In genomic region chr20:57480444-57481152, GRCh38 we compare ENCODE assay signal across 1 cellular context.
A peak's percentile ranks its signal among the peaks of the same experiment; 100 is the strongest.
TF ChIP-seq lines count a peak whose summit lies in the region.

No MANE protein-coding gene starts in this region.

TF ChIP-seq in K562, 482 proteins besides CTCF, POLR2A, EP300 and RAD21 (continued from another document):
- TF ChIP-seq JUND (IDR thresholded peaks at IDR 0.05; ENCODE audit: borderline replicate concordance, low read depth, low read length): 0 out of 2 replicates have a peak, but pooled peaks have one; percentile 22
- no peak for TF ChIP-seq JUND (tag; IDR thresholded peaks at IDR 0.05; ENCODE audit: borderline replicate concordance, low read depth, low read length)
- TF ChIP-seq STAT6 (CRISPR knock-in tag; IDR thresholded peaks at IDR 0.05): no peak
- no peak for TF ChIP-seq ZNF232 (CRISPR knock-in tag; IDR thresholded peaks at IDR 0.05)
- no peak for TF ChIP-seq ZNF76 (CRISPR knock-in tag; IDR thresholded peaks at IDR 0.05; ENCODE audit: borderline replicate concordance)
- no peak for TF ChIP-seq HDAC3 (IDR thresholded peaks at IDR 0.05; ENCODE audit: borderline replicate concordance, partially characterized antibody)
- TF ChIP-seq ZNF644 (tag; IDR thresholded peaks at IDR 0.05; ENCODE audit: low read depth): no peak
- TF ChIP-seq ZNF75A (CRISPR knock-in tag; IDR thresholded peaks at IDR 0.05): no peak
- no peak for TF ChIP-seq ZFP30 (CRISPR knock-in tag; IDR thresholded peaks at IDR 0.05; ENCODE audit: borderline replicate concordance)
- no peak for TF ChIP-seq ZNF551 (CRISPR knock-in tag; IDR thresholded peaks at IDR 0.05)
- TF ChIP-seq PHB2 (IDR thresholded peaks at IDR 0.05; ENCODE audit: low read depth): no peak
- no peak for TF ChIP-seq ZFP36 (IDR thresholded peaks at IDR 0.05; ENCODE audit: low read depth, low read length, partially characterized antibody)
- TF ChIP-seq ATF1 (CRISPR knock-in tag; IDR thresholded peaks at IDR 0.05): no peak
- TF ChIP-seq ATF1 (tag; IDR thresholded peaks at IDR 0.05): no peak
